14 cellular contexts compared by ENCODE assay signal in genomic region chr12:70245458-70245857, GRCh38. TPM values are rescaled to one million over a fixed set of nuclear protein-coding genes. Genes with fewer than 3 reads are reported as not detected.
DNase-seq lines count a peak whose midpoint lies in the region; ATAC-seq and TF ChIP-seq lines count a peak whose summit lies in the region.
"Had no signal": no experiment of that assay in that cellular context is flagged by ENCODE, and none has a peak within 500 bp of the region (broad histone marks: within the 10 kb centered on the region; RNA-seq: fewer than 3 reads in every experiment).

No MANE protein-coding gene starts in this region.

- no peak overlapping the region for H2AFZ ChIP-seq in hepatocyte

- POLR2A ChIA-PET in activated CD8-positive, alpha-beta T cell treated with anti-CD3 and anti-CD28 coated beads, Interleukin-2, amount 10 ng/mL, durations not matched to agents 7 days and 5 days (lab: Charles Lee): no interaction called here

- H3K9me2 ChIP-seq in hepatocyte (replicated peaks; ENCODE audit: insufficient read depth): no peaks in the 10 kb centered on the region

- peaks cover 29% of the 10 kb centered on the region for H3K4me1 ChIP-seq in hepatocyte (ENCODE audit: insufficient read depth)

- peaks cover 71 to 84% of the 10 kb centered on the region in 2 donors for H3K4me1 Mint-ChIP-seq in natural killer cell
- peaks cover 48 to 61% of the 10 kb centered on the region in 2 donors for H3K4me1 Mint-ChIP-seq in natural killer cell treated with Interleukin-12 subunit alpha and Interleukin-12 subunit beta and Interleukin-15 and Interleukin-18, amount 100 ng/mL, for 72 hours (ENCODE audit: low read depth in 2 of 2)
- H3K4me1 Mint-ChIP-seq in activated CD8-positive, alpha-beta T cell treated with anti-CD3 and anti-CD28 coated beads, Interleukin-2, amount 10 ng/mL, durations not matched to agents 7 days and 5 days (ENCODE audit: low read depth): peaks cover 62% of the 10 kb centered on the region
- H3K4me1 Mint-ChIP-seq in CD14-positive monocyte: peaks cover 51% of the 10 kb centered on the region

- TF ChIP-seq CTCF in natural killer cell (IDR thresholded peaks at IDR 0.05) (no peak), hepatocyte (IDR thresholded peaks at IDR 0.05; ENCODE audit: poor library complexity) (no peak), CD14-positive monocyte (IDR thresholded peaks at IDR 0.05) (no peak)

- CTCF ChIA-PET in activated CD8-positive, alpha-beta T cell treated with anti-CD3 and anti-CD28 coated beads, Interleukin-2, amount 10 ng/mL, durations not matched to agents 7 days and 5 days (lab: Charles Lee): no interaction called here

- no peaks in the 10 kb centered on the region for H3K27me3 ChIP-seq in hepatocyte
- H3K27me3 ChIP-seq: colonic mucosa, Peyer's patch, sigmoid colon, tibial artery had no signal

- H3K4me3 ChIP-seq in hepatocyte: peak overlapping the region; percentile 90

- peaks cover 89% of the 10 kb centered on the region for H3K79me2 ChIP-seq in hepatocyte

- no peaks in the 10 kb centered on the region for H3K9me3 Mint-ChIP-seq in natural killer cell
- H3K9me3 Mint-ChIP-seq in natural killer cell treated with Interleukin-12 subunit alpha and Interleukin-12 subunit beta and Interleukin-15 and Interleukin-18, amount 100 ng/mL, for 72 hours: peaks cover 4% of the 10 kb centered on the region
- H3K9me3 Mint-ChIP-seq in activated CD8-positive, alpha-beta T cell treated with anti-CD3 and anti-CD28 coated beads, Interleukin-2, amount 10 ng/mL, durations not matched to agents 7 days and 5 days (ENCODE audit: insufficient read depth): no peaks in the 10 kb centered on the region
- peaks cover 0 to 3% (median 0%) of the 10 kb centered on the region in 7 donors for H3K9me3 Mint-ChIP-seq in CD14-positive monocyte

- intact Hi-C loops in natural killer cell (cut with micrococcal nuclease): no loop called here
- intact Hi-C loops in CD14-positive monocyte (cut with micrococcal nuclease): loop anchor here in 1 of 2 donors (10.0 kb wide), 1 partner anchor 49 kb away; no protein-coding TSS in a partner anchor

- TF ChIP-seq POLR2A in erythroblast (IDR thresholded peaks at IDR 0.05; ENCODE audit: low read length): no peak

- H3K4me3 Mint-ChIP-seq in natural killer cell: peak overlapping the region; percentile 94
- no peak overlapping the region for H3K4me3 Mint-ChIP-seq in natural killer cell treated with Interleukin-12 subunit alpha and Interleukin-12 subunit beta and Interleukin-15 and Interleukin-18, amount 100 ng/mL, for 72 hours
- no peak overlapping the region for H3K4me3 Mint-ChIP-seq in activated CD8-positive, alpha-beta T cell treated with anti-CD3 and anti-CD28 coated beads, Interleukin-2, amount 10 ng/mL, durations not matched to agents 7 days and 5 days
- no peak overlapping the region for H3K4me3 Mint-ChIP-seq in CD14-positive monocyte

- H3K36me3 Mint-ChIP-seq in natural killer cell (peaks cover 2% of the 10 kb centered on the region), CD14-positive monocyte (peaks cover 14 to 31% of the 10 kb centered on the region in 2 donors)
- peaks cover 27% of the 10 kb centered on the region for H3K36me3 Mint-ChIP-seq in natural killer cell treated with Interleukin-12 subunit alpha and Interleukin-12 subunit beta and Interleukin-15 and Interleukin-18, amount 100 ng/mL, for 72 hours
- peaks cover 44% of the 10 kb centered on the region for H3K36me3 Mint-ChIP-seq in activated CD8-positive, alpha-beta T cell treated with anti-CD3 and anti-CD28 coated beads, Interleukin-2, amount 10 ng/mL, durations not matched to agents 7 days and 5 days (ENCODE audit: low read depth)

- no peaks in the 10 kb centered on the region for H3K9me3 ChIP-seq in hepatocyte (ENCODE audit: low read depth)
- H3K9me3 ChIP-seq: colonic mucosa, Peyer's patch, sigmoid colon, tibial artery had no signal

- peak overlapping the region; percentile 99 to 100 for H3K27ac Mint-ChIP-seq in natural killer cell
- H3K27ac Mint-ChIP-seq in natural killer cell treated with Interleukin-12 subunit alpha and Interleukin-12 subunit beta and Interleukin-15 and Interleukin-18, amount 100 ng/mL, for 72 hours: peak overlapping the region in 1 of 2 donors; percentile 100
- H3K27ac Mint-ChIP-seq in activated CD8-positive, alpha-beta T cell treated with anti-CD3 and anti-CD28 coated beads, Interleukin-2, amount 10 ng/mL, durations not matched to agents 7 days and 5 days: peak overlapping the region; percentile 30
- peak overlapping the region in 1 of 7 donors; percentile 99 for H3K27ac Mint-ChIP-seq in CD14-positive monocyte
- H3K27ac Mint-ChIP-seq: B cell had no signal

- ATAC-seq in natural killer cell: no peak
- no peak for ATAC-seq in natural killer cell treated with Interleukin-12 subunit alpha and Interleukin-12 subunit beta and Interleukin-15 and Interleukin-18, amount 100 ng/mL, for 72 hours
- ATAC-seq in activated CD8-positive, alpha-beta T cell treated with anti-CD3 and anti-CD28 coated beads, Interleukin-2, amount 10 ng/mL, durations not matched to agents 7 days and 5 days: no peak

- H4K20me1 ChIP-seq in hepatocyte (ENCODE audit: insufficient read depth, poor library complexity, severe bottlenecking): peaks cover 54% of the 10 kb centered on the region

- H3K36me3 ChIP-seq in hepatocyte (replicated peaks; ENCODE audit: insufficient read depth, low read depth): no peaks in the 10 kb centered on the region
- H3K36me3 ChIP-seq: colonic mucosa had no signal

- H3K4me2 ChIP-seq in hepatocyte: peak overlapping the region; percentile 82

- H3K27me3 Mint-ChIP-seq in natural killer cell (ENCODE audit: low read depth in 2 of 2) (no peaks in the 10 kb centered on the region), CD14-positive monocyte (ENCODE audit: low read depth in 3 of 3) (no peaks in the 10 kb centered on the region)
- no peaks in the 10 kb centered on the region for H3K27me3 Mint-ChIP-seq in natural killer cell treated with Interleukin-12 subunit alpha and Interleukin-12 subunit beta and Interleukin-15 and Interleukin-18, amount 100 ng/mL, for 72 hours
- no peaks in the 10 kb centered on the region for H3K27me3 Mint-ChIP-seq in activated CD8-positive, alpha-beta T cell treated with anti-CD3 and anti-CD28 coated beads, Interleukin-2, amount 10 ng/mL, durations not matched to agents 7 days and 5 days (ENCODE audit: low read depth)
- H3K27me3 Mint-ChIP-seq: B cell had no signal

- H3K27ac ChIP-seq in hepatocyte: no peak overlapping the region
- H3K27ac ChIP-seq: colonic mucosa, Peyer's patch had no signal

- DNase-seq in natural killer cell (no peak), hepatocyte (ENCODE audit: low spot score) (no peak), CD14-positive monocyte (ENCODE audit: low spot score) (no peak), erythroblast (lab: John Stamatoyannopoulos, UW) (no peak), DMS114 treated with DMSO at 0.1 percent for 48 hours (lab: John Stamatoyannopoulos, UW; ENCODE audit: unreplicated experiment) (no peak), NCI-H1105 treated with DMSO at 0.1 percent for 48 hours (lab: John Stamatoyannopoulos, UW) (no peak)
- DNase-seq in natural killer cell treated with Interleukin-12 subunit alpha and Interleukin-12 subunit beta and Interleukin-15 and Interleukin-18, amount 100 ng/mL, for 72 hours (ENCODE audit: low spot score): no peak
- no peak for DNase-seq in activated CD8-positive, alpha-beta T cell treated with anti-CD3 and anti-CD28 coated beads, Interleukin-2, amount 10 ng/mL, durations not matched to agents 7 days and 5 days
- DNase-seq: activated gamma-delta T cell treated with Interleukin-2 at 50 U/mL for 16 hours, colonic mucosa, Peyer's patch, sigmoid colon, tibial artery had no signal

RNA-seq across cellular contexts. Expression of gene CNOT2, which starts 2.2 kb away (rescaled TPM):
- total RNA-seq in natural killer cell (100 to 1,000 TPM; 160 to 178 (median 173) TPM), hepatocyte (154 and 158 TPM in 2 replicates)
- total RNA-seq in natural killer cell treated with Interleukin-12 subunit alpha and Interleukin-12 subunit beta and Interleukin-15 and Interleukin-18, amount 100 ng/mL, for 72 hours: 10 to 100 TPM; 74.1 to 82.9 TPM
- total RNA-seq in activated CD8-positive, alpha-beta T cell treated with anti-CD3 and anti-CD28 coated beads, Interleukin-2, amount 10 ng/mL, durations not matched to agents 7 days and 5 days: 10 to 100 TPM; 76.2 to 78.2 TPM
- polyA plus RNA-seq in hepatocyte (67.3 and 84.2 TPM in 2 replicates), CD14-positive monocyte (10 to 100 TPM; 49.8 to 72.7 TPM)
